ENCODE assay signal across 15 cellular contexts in the genomic region with DNA sequence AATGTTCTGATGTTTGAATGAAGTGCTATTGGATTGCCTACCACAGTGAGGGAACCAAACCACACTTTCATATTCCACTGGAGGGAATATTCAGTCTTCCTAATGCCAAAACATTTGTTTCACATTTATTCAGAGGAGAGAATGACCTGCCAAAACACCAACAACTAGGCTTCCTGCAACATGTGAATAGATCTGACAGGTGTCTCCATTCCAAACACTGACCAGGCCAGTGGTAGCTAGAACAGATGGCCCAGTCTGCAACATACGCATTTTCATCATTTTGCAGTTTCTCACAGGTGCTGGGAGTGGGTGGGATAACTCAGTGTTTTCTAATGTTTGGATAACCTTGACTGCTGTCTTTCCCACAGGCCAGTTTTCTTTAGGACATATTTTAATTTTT.
A peak's percentile ranks its signal among the peaks of the same experiment; 100 is the strongest.
DNase-seq lines count a peak whose midpoint lies in the region; ATAC-seq and TF ChIP-seq lines count a peak whose summit lies in the region.
"Had no signal": no experiment of that assay in that cellular context is flagged by ENCODE, and none has a peak within 500 bp of the region (broad histone marks: within the 10 kb centered on the region; RNA-seq: fewer than 3 reads in every experiment).

No MANE protein-coding gene starts in this region.

- H3K27me3 ChIP-seq in foreskin keratinocyte, result no peaks in the 10 kb centered on the region

- no peak overlapping the region for H3K27ac ChIP-seq in foreskin keratinocyte
- H3K27ac ChIP-seq: GM23248, HL-60 had no signal

- no peaks in the 10 kb centered on the region for H3K4me1 ChIP-seq in foreskin keratinocyte

- ATAC-seq in foreskin keratinocyte (no peak), HG03280 (IDR thresholded peaks at IDR 0.05; ENCODE audit: unreplicated experiment) (no peak)
- ATAC-seq: HCT116 had no signal

- in situ Hi-C loops in G401 (cut with HindIII; ENCODE audit: low sequenced_read_pairs), result no loop called here

- peak in 2 of 3 experiments; percentile 30 to 62 for DNase-seq in NCI-H1417 (lab: John Stamatoyannopoulos, UW)
- no peak for DNase-seq in NCI-H1417 treated with DMSO at 0.1 percent for 48 hours (lab: John Stamatoyannopoulos, UW)
- DNase-seq in G401 (ENCODE audit: low spot score), result peak; percentile 98
- peak; percentile 62 for DNase-seq in SK-N-DZ (ENCODE audit: low spot score)
- peak; percentile 43 to 92 for DNase-seq in cerebellar nuclear complex (lab: John Stamatoyannopoulos, UW)
- no peak for DNase-seq in foreskin keratinocyte
- no peak for DNase-seq in effector CD4-positive, alpha-beta T cell
- DNase-seq: ACHN; CD4-positive, alpha-beta T cell; DND-41; GF-D8; GM23248 had no signal

- no peak for TF ChIP-seq CTCF in foreskin keratinocyte (conservative IDR thresholded peaks at IDR 0.05)

Comparison
In these comparisons a context has a peak if more than half of its experiments do, and no peak if none do; other contexts are left out.
1. DNase-seq: peak in NCI-H1417 (2 of 3), G401 (single experiment), SK-N-DZ (single experiment) and cerebellar nuclear complex (2 of 2); none in NCI-H1417 treated with DMSO at 0.1 percent for 48 hours (single experiment), foreskin keratinocyte (0 of 2) and effector CD4-positive, alpha-beta T cell (single experiment).